Comparison of ENCODE assay signal across 8 cellular contexts in the genomic region with DNA sequence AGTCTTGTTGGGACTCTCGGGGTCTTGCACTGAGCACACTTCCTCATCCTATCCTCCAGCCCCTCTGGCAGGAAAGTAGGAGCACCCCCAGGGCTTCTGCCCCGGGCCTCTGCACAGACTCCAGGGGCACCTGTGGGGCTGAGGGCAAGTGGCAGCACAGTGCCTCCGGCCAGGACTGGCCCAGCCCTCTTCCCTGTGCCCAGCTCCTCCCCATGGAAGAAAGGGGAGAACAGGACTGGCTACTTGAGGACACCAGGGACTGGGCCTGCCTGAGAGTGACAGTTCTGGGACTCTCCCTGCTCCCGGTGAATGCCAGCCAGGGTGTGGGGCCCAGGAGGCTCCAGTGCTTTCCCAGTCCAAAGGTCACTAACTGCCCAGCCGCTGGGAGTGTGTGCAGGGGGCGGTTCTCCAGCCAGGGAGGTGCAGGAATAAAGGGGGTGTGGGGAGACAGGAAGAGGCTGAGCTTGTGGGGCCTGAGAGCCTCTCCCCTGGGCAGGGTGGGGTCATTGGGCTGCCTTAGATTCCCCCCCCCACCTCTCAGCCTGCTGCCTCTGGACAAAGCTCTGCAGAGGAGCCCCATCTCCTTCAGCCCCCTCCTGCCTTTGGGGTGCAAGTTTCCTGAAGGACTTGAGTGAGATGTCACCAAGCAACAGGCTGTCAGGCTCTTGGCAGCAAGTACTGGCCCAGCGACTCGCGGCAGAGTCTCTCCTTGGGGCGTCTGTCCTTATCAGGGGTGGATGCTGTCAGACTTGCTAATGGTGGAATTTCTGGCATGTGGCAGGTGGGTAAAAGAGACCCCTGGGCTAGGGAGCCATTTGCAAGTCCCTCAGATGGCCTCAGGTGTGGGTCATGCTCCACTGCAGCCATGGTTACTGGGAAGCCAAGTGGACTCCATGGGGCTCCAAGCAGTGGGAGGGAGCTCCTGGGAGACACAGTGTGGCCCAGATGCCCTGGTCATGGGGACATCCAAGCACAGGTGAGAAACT. TPM values are rescaled to one million over a fixed set of nuclear protein-coding genes. Genes with fewer than 3 reads are reported as not detected.
DNase-seq lines count a peak whose midpoint lies in the region; ATAC-seq, FAIRE-seq and TF ChIP-seq lines count a peak whose summit lies in the region.

No MANE protein-coding gene starts in this region.

- CTCF ChIA-PET in A549 (lab: Yijun Ruan, JAX) = interaction anchor here (0.6 to 2.1 kb wide), 18 partner anchors 10 to 526 kb away, joined by 3 to 10 read pairs (median 4); partner anchors contain the start of gene CDKN2AIPNL

- TF ChIP-seq RAD21 in A549 (conservative IDR thresholded peaks at IDR 0.05 in 1 of 2, IDR thresholded peaks at IDR 0.05 in 1 of 2) = peak; percentile 23 to 43; a peak in 2 of 5 replicates

- TF ChIP-seq CTCF in A549 (IDR thresholded peaks at IDR 0.05) (no peak), LNCaP clone FGC (IDR thresholded peaks at IDR 0.05; ENCODE audit: control insufficient read depth, extremely low read depth, insufficient read depth) (no peak), colonic mucosa (IDR thresholded peaks at IDR 0.05) (no peak), mucosa of descending colon (IDR thresholded peaks at IDR 0.05) (no peak)

- intact Hi-C loops in colonic mucosa (cut with DNase I) (loop anchor here (5.0 kb wide), 1 partner anchor 94 kb away; the partner anchor contains the start of gene CDKN2AIPNL), mucosa of descending colon (cut with DNase I, micrococcal nuclease) (no loop called here)

- peaks cover 62% of the 10 kb centered on the region for H3K4me1 Mint-ChIP-seq in activated T-cell treated with anti-CD3 and anti-CD28 coated beads, Interleukin-2, amount 50 U/mL, for 72 hours (ENCODE audit: low read depth)

- H3K4me2 ChIP-seq in A549 = peak overlapping the region; percentile 83

- H3K9me3 Mint-ChIP-seq in activated T-cell treated with anti-CD3 and anti-CD28 coated beads, Interleukin-2, amount 50 U/mL, for 72 hours = no peaks in the 10 kb centered on the region

- H3K27me3 ChIP-seq in colonic mucosa = no peaks in the 10 kb centered on the region

- H3K27ac Mint-ChIP-seq in activated T-cell treated with anti-CD3 and anti-CD28 coated beads, Interleukin-2, amount 50 U/mL, for 72 hours = no peak overlapping the region

- H3K4me1 ChIP-seq in A549 = peaks cover 90% of the 10 kb centered on the region
- H3K4me1 ChIP-seq in colonic mucosa = peaks cover 16% of the 10 kb centered on the region
- peaks cover 50% of the 10 kb centered on the region for H3K4me1 ChIP-seq in mucosa of descending colon (ENCODE audit: low read depth)

- ATAC-seq in A549 (peak; percentile 87 to 94), mucosa of descending colon (peak; percentile 87), GM19328 (IDR thresholded peaks at IDR 0.05; ENCODE audit: unreplicated experiment) (no peak)
- no peak for ATAC-seq in activated T-cell treated with anti-CD3 and anti-CD28 coated beads, Interleukin-2, amount 50 U/mL, for 72 hours (replicated peaks in 1 of 2)

- no peaks in the 10 kb centered on the region for H3K36me3 ChIP-seq in colonic mucosa
- no peaks in the 10 kb centered on the region for H3K36me3 ChIP-seq in mucosa of descending colon (ENCODE audit: low read depth)

- 0% methylated on average over 3 of the region's 10 CpGs for WGBS in A549 (ENCODE audit: missing lambda C conversion rate)

- H3K27me3 Mint-ChIP-seq in activated T-cell treated with anti-CD3 and anti-CD28 coated beads, Interleukin-2, amount 50 U/mL, for 72 hours (ENCODE audit: low read depth) = no peaks in the 10 kb centered on the region

- peak overlapping the region; percentile 63 to 87 for H3K9ac ChIP-seq in colonic mucosa (ENCODE audit: low read depth in 2 of 2, low read length in 2 of 2)

- H3K9me3 ChIP-seq in A549 (no peaks in the 10 kb centered on the region), colonic mucosa (no peaks in the 10 kb centered on the region), mucosa of descending colon (no peaks in the 10 kb centered on the region)

- TF ChIP-seq EP300 in A549 (IDR thresholded peaks at IDR 0.05) = no peak

- DNase-seq in A549 (ENCODE audit: low read depth in 1 of 2, low spot score in 1 of 2) (peak; percentile 92 to 98), LNCaP clone FGC (ENCODE audit: low read depth) (peak; percentile 70), colonic mucosa (peak; percentile 98), mucosa of descending colon (peak; percentile 95 to 96 (median 95)), NCI-H128 (lab: John Stamatoyannopoulos, UW; ENCODE audit: unreplicated experiment) (no peak), 8988T (no peak)
- no peak for DNase-seq in activated T-cell treated with anti-CD3 and anti-CD28 coated beads, Interleukin-2, amount 50 U/mL, for 72 hours

- H3K27ac ChIP-seq in A549 = peak overlapping the region; percentile 93 to 94
- peak overlapping the region; percentile 80 for H3K27ac ChIP-seq in colonic mucosa

- H3K4me3 Mint-ChIP-seq in activated T-cell treated with anti-CD3 and anti-CD28 coated beads, Interleukin-2, amount 50 U/mL, for 72 hours = no peak overlapping the region

- POLR2A ChIA-PET in A549 (lab: Yijun Ruan, JAX) = interaction anchor here (0.5 to 3.2 kb wide), 6 partner anchors 19 to 134 kb away, joined by 3 to 53 read pairs (median 10); partner anchors contain the start of genes CDKN2AIPNL and JADE2

- peak; percentile 77 for TF ChIP-seq POLR2A in A549 (IDR thresholded peaks at IDR 0.05; ENCODE audit: low read length)

- no peaks in the 10 kb centered on the region for H3K36me3 Mint-ChIP-seq in activated T-cell treated with anti-CD3 and anti-CD28 coated beads, Interleukin-2, amount 50 U/mL, for 72 hours (ENCODE audit: insufficient read depth in 2 of 2)

- H3K4me3 ChIP-seq in A549 = peak overlapping the region; percentile 49
- H3K4me3 ChIP-seq in LNCaP clone FGC (ENCODE audit: low read depth, low read length) = no peak overlapping the region
- H3K4me3 ChIP-seq in colonic mucosa = peak overlapping the region; percentile 35
- H3K4me3 ChIP-seq in mucosa of descending colon = peak overlapping the region; percentile 27

- FAIRE-seq in A549 (lab: Jason Lieb, UNC) = peak; percentile 82

TF ChIP-seq in A549, 52 proteins besides CTCF, POLR2A, EP300 and RAD21:
- TF ChIP-seq, protein P1, sequence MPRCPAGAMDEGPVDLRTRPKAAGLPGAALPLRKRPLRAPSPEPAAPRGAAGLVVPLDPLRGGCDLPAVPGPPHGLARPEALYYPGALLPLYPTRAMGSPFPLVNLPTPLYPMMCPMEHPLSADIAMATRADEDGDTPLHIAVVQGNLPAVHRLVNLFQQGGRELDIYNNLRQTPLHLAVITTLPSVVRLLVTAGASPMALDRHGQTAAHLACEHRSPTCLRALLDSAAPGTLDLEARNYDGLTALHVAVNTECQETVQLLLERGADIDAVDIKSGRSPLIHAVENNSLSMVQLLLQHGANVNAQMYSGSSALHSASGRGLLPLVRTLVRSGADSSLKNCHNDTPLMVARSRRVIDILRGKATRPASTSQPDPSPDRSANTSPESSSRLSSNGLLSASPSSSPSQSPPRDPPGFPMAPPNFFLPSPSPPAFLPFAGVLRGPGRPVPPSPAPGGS (IDR thresholded peaks at IDR 0.05) = peak; percentile 48; the same call in 1 of the 3 replicates
- TF ChIP-seq CEBPB (IDR thresholded peaks at IDR 0.05) = no peak
- peak; percentile 77; the same call in 1 of the 2 replicates for TF ChIP-seq ESRRA (IDR thresholded peaks at IDR 0.05; ENCODE audit: borderline replicate concordance, low read length)
- TF ChIP-seq JUN (IDR thresholded peaks at IDR 0.05) = peak in 1 of 2 experiments; percentile 68; a peak in 2 of 5 replicates
- TF ChIP-seq SMC3 (IDR thresholded peaks at IDR 0.05) = peak; percentile 24; the same call in 1 of the 3 replicates
- TF ChIP-seq HES2 (IDR thresholded peaks at IDR 0.05) = no peak
- TF ChIP-seq, protein P2, sequence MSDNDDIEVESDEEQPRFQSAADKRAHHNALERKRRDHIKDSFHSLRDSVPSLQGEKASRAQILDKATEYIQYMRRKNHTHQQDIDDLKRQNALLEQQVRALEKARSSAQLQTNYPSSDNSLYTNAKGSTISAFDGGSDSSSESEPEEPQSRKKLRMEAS (IDR thresholded peaks at IDR 0.05) = peak; percentile 84
- TF ChIP-seq CHD4 (IDR thresholded peaks at IDR 0.05; ENCODE audit: borderline replicate concordance) = no peak
- peak; percentile 37; the same call in 1 of the 2 replicates for TF ChIP-seq PBX3 (IDR thresholded peaks at IDR 0.05)
- no peak for TF ChIP-seq MAZ (IDR thresholded peaks at IDR 0.05; ENCODE audit: borderline replicate concordance, low read depth, low read length)

RNA-seq across cellular contexts. Expression of gene JADE2, which starts 19.1 kb away (rescaled TPM):
- 21.7 and 24.0 TPM in 2 replicates for polyA plus RNA-seq in A549 (2011; rRNA removed)
- polyA plus RNA-seq in A549 (2012; cell fraction: cytosol; rRNA removed) = 21.2 and 29.1 TPM in 2 replicates
- polyA plus RNA-seq in A549 (2012; cell fraction: nucleus; rRNA removed) = 30.8 and 36.0 TPM in 2 replicates
- polyA plus RNA-seq in A549 (2017; fragmentation: RNase III; extraction: RNeasy Plus Mini Kit Qiagen cat#74134 plus additional on column Dnase treatment) = 23.7 to 27.1 TPM (median 27.0 TPM) in 3 replicates
- polyA minus RNA-seq in A549 (2011; rRNA and poly(A)+ RNA removed) = 48.2 and 50.5 TPM in 2 replicates
- 10 to 100 TPM; 24.1 to 33.3 TPM for total RNA-seq in colonic mucosa
- total RNA-seq in mucosa of descending colon = 10 to 100 TPM; 31.9 to 69.9 (median 36.2) TPM
- 10 to 100 TPM; 87.0 to 88.8 TPM for total RNA-seq in activated T-cell treated with anti-CD3 and anti-CD28 coated beads, Interleukin-2, amount 50 U/mL, for 72 hours

Comparison
In these comparisons a context has a peak if more than half of its experiments do, and no peak if none do; other contexts are left out.
1. ATAC-seq: peak in A549 (2 of 2) and mucosa of descending colon (single experiment); none in GM19328 (single experiment) and activated T-cell treated with anti-CD3 and anti-CD28 coated beads, Interleukin-2, amount 50 U/mL, for 72 hours (0 of 2).
2. DNase-seq: peak in A549 (2 of 2), LNCaP clone FGC (single experiment), colonic mucosa (single experiment) and mucosa of descending colon (3 of 3); none in NCI-H128 (single experiment), 8988T (single experiment) and activated T-cell treated with anti-CD3 and anti-CD28 coated beads, Interleukin-2, amount 50 U/mL, for 72 hours (0 of 2).